Comparison of ENCODE assay signal across 1 cellular context in genomic region chr10:100009793-100010676, GRCh38.
TF ChIP-seq lines count a peak whose summit lies in the region.

Gene DNMBP, minus strand, starts transcription at chr10:100009947. Its CDS starts 37,823 bp downstream, at chr10:99972124.

TF ChIP-seq in HepG2, 621 proteins besides CTCF, POLR2A, EP300 and RAD21 (continued from another document and continues in another):
- TF ChIP-seq ZNF280D (CRISPR knock-in tag; IDR thresholded peaks at IDR 0.05) (no peak), ZNF720 (CRISPR knock-in tag; IDR thresholded peaks at IDR 0.05) (no peak), PHF5A (CRISPR knock-in tag; IDR thresholded peaks at IDR 0.05; ENCODE audit: low read depth, unreplicated experiment) (no peak), MYC (CRISPR knock-in tag; IDR thresholded peaks at IDR 0.05; ENCODE audit: borderline replicate concordance) (peak; percentile 58), ZMYM3 (CRISPR knock-in tag; IDR thresholded peaks at IDR 0.05) (no peak; the same call in 1 of the 2 replicates), ZNF12 (CRISPR knock-in tag; IDR thresholded peaks at IDR 0.05) (no peak), ZNF329 (CRISPR knock-in tag; IDR thresholded peaks at IDR 0.05; ENCODE audit: low read depth) (0 out of 2 replicates have a peak, but pooled peaks have one; percentile 67), RORA (CRISPR knock-in tag; IDR thresholded peaks at IDR 0.05) (no peak), MXD4 (CRISPR knock-in tag; IDR thresholded peaks at IDR 0.05) (no peak), ZIK1 (CRISPR knock-in tag; IDR thresholded peaks at IDR 0.05; ENCODE audit: borderline replicate concordance, low read depth) (no peak), ZBTB14 (CRISPR knock-in tag; IDR thresholded peaks at IDR 0.05) (peak; percentile 73), THYN1 (CRISPR knock-in tag; IDR thresholded peaks at IDR 0.05; ENCODE audit: borderline replicate concordance, low read depth) (no peak), ZNF232 (CRISPR knock-in tag; IDR thresholded peaks at IDR 0.05; ENCODE audit: borderline replicate concordance) (0 out of 2 replicates have a peak, but pooled peaks have one; percentile 47), ZNF17 (CRISPR knock-in tag; IDR thresholded peaks at IDR 0.05) (no peak), ZNF841 (CRISPR knock-in tag; IDR thresholded peaks at IDR 0.05; ENCODE audit: borderline replicate concordance) (no peak), CHD4 (IDR thresholded peaks at IDR 0.05; ENCODE audit: borderline replicate concordance, low read length) (no peak), ZNF703 (CRISPR knock-in tag; IDR thresholded peaks at IDR 0.05; ENCODE audit: borderline replicate concordance) (no peak), RXRB (CRISPR knock-in tag; IDR thresholded peaks at IDR 0.05; ENCODE audit: borderline replicate concordance) (no peak), POLR2G (IDR thresholded peaks at IDR 0.05; ENCODE audit: low read depth, low read length) (peak; percentile 57; the same call in 1 of the 2 replicates), ZFP82 (CRISPR knock-in tag; IDR thresholded peaks at IDR 0.05; ENCODE audit: borderline replicate concordance) (0 out of 2 replicates have a peak, but pooled peaks have one; percentile 38), ZBTB2 (CRISPR knock-in tag; IDR thresholded peaks at IDR 0.05; ENCODE audit: low read depth) (peak; percentile 47; the same call in 1 of the 2 replicates), ZNF549 (CRISPR knock-in tag; IDR thresholded peaks at IDR 0.05) (no peak), KDM3A (CRISPR knock-in tag; IDR thresholded peaks at IDR 0.05; ENCODE audit: low read depth) (no peak), LCORL (IDR thresholded peaks at IDR 0.05) (no peak), LCORL (CRISPR knock-in tag; IDR thresholded peaks at IDR 0.05) (0 out of 2 replicates have a peak, but pooled peaks have one; percentile 15), ZNF234 (CRISPR knock-in tag; conservative IDR thresholded peaks at IDR 0.05) (no peak), FOXK1 (CRISPR knock-in tag; IDR thresholded peaks at IDR 0.05; ENCODE audit: borderline replicate concordance, low read depth) (no peak), FOSL1 (CRISPR knock-in tag; IDR thresholded peaks at IDR 0.05; ENCODE audit: borderline replicate concordance) (no peak; the same call in 1 of the 2 replicates), SNAPC5 (CRISPR knock-in tag; IDR thresholded peaks at IDR 0.05; ENCODE audit: borderline replicate concordance) (no peak), ZNF605 (CRISPR knock-in tag; IDR thresholded peaks at IDR 0.05) (no peak), MAFG (CRISPR knock-in tag; IDR thresholded peaks at IDR 0.05) (no peak)
- TF ChIP-seq, protein P1, sequence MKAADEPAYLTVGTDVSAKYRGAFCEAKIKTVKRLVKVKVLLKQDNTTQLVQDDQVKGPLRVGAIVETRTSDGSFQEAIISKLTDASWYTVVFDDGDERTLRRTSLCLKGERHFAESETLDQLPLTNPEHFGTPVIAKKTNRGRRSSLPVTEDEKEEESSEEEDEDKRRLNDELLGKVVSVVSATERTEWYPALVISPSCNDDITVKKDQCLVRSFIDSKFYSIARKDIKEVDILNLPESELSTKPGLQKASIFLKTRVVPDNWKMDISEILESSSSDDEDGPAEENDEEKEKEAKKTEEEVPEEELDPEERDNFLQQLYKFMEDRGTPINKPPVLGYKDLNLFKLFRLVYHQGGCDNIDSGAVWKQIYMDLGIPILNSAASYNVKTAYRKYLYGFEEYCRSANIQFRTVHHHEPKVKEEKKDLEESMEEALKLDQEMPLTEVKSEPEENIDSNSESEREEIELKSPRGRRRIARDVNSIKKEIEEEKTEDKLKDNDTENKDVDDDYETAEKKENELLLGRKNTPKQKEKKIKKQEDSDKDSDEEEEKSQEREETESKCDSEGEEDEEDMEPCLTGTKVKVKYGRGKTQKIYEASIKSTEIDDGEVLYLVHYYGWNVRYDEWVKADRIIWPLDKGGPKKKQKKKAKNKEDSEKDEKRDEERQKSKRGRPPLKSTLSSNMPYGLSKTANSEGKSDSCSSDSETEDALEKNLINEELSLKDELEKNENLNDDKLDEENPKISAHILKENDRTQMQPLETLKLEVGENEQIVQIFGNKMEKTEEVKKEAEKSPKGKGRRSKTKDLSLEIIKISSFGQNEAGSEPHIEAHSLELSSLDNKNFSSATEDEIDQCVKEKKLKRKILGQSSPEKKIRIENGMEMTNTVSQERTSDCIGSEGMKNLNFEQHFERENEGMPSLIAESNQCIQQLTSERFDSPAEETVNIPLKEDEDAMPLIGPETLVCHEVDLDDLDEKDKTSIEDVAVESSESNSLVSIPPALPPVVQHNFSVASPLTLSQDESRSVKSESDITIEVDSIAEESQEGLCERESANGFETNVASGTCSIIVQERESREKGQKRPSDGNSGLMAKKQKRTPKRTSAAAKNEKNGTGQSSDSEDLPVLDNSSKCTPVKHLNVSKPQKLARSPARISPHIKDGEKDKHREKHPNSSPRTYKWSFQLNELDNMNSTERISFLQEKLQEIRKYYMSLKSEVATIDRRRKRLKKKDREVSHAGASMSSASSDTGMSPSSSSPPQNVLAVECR (CRISPR knock-in tag; IDR thresholded peaks at IDR 0.05; ENCODE audit: borderline replicate concordance): peak; percentile 46; the same call in 1 of the 2 replicates
- TF ChIP-seq, protein P2, sequence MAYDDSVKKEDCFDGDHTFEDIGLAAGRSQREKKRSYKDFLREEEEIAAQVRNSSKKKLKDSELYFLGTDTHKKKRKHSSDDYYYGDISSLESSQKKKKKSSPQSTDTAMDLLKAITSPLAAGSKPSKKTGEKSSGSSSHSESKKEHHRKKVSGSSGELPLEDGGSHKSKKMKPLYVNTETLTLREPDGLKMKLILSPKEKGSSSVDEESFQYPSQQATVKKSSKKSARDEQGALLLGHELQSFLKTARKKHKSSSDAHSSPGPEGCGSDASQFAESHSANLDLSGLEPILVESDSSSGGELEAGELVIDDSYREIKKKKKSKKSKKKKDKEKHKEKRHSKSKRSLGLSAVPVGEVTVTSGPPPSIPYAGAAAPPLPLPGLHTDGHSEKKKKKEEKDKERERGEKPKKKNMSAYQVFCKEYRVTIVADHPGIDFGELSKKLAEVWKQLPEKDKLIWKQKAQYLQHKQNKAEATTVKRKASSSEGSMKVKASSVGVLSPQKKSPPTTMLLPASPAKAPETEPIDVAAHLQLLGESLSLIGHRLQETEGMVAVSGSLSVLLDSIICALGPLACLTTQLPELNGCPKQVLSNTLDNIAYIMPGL (CRISPR knock-in tag; IDR thresholded peaks at IDR 0.05; ENCODE audit: borderline replicate concordance in 1 of 2, low read depth in 1 of 2): peak; percentile 9 to 33; a peak in 3 of 4 replicates
- TF ChIP-seq, protein P3, sequence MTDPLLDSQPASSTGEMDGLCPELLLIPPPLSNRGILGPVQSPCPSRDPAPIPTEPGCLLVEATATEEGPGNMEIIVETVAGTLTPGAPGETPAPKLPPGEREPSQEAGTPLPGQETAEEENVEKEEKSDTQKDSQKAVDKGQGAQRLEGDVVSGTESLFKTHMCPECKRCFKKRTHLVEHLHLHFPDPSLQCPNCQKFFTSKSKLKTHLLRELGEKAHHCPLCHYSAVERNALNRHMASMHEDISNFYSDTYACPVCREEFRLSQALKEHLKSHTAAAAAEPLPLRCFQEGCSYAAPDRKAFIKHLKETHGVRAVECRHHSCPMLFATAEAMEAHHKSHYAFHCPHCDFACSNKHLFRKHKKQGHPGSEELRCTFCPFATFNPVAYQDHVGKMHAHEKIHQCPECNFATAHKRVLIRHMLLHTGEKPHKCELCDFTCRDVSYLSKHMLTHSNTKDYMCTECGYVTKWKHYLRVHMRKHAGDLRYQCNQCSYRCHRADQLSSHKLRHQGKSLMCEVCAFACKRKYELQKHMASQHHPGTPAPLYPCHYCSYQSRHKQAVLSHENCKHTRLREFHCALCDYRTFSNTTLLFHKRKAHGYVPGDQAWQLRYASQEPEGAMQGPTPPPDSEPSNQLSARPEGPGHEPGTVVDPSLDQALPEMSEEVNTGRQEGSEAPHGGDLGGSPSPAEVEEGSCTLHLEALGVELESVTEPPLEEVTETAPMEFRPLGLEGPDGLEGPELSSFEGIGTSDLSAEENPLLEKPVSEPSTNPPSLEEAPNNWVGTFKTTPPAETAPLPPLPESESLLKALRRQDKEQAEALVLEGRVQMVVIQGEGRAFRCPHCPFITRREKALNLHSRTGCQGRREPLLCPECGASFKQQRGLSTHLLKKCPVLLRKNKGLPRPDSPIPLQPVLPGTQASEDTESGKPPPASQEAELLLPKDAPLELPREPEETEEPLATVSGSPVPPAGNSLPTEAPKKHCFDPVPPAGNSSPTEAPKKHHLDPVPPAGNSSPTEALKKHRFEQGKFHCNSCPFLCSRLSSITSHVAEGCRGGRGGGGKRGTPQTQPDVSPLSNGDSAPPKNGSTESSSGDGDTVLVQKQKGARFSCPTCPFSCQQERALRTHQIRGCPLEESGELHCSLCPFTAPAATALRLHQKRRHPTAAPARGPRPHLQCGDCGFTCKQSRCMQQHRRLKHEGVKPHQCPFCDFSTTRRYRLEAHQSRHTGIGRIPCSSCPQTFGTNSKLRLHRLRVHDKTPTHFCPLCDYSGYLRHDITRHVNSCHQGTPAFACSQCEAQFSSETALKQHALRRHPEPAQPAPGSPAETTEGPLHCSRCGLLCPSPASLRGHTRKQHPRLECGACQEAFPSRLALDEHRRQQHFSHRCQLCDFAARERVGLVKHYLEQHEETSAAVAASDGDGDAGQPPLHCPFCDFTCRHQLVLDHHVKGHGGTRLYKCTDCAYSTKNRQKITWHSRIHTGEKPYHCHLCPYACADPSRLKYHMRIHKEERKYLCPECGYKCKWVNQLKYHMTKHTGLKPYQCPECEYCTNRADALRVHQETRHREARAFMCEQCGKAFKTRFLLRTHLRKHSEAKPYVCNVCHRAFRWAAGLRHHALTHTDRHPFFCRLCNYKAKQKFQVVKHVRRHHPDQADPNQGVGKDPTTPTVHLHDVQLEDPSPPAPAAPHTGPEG (CRISPR knock-in tag; IDR thresholded peaks at IDR 0.05): no peak
- TF ChIP-seq, protein P4, sequence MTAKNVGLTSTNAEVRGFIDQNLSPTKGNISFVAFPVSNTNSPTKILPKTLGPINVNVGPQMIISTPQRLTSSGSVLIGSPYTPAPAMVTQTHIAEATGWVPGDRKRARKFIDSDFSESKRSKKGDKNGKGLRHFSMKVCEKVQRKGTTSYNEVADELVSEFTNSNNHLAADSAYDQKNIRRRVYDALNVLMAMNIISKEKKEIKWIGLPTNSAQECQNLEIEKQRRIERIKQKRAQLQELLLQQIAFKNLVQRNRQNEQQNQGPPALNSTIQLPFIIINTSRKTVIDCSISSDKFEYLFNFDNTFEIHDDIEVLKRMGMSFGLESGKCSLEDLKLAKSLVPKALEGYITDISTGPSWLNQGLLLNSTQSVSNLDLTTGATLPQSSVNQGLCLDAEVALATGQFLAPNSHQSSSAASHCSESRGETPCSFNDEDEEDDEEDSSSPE (CRISPR knock-in tag; IDR thresholded peaks at IDR 0.05): peak; percentile 54; the same call in 1 of the 2 replicates
